ENCODE assay signal across 1 cellular context in the genomic region with DNA sequence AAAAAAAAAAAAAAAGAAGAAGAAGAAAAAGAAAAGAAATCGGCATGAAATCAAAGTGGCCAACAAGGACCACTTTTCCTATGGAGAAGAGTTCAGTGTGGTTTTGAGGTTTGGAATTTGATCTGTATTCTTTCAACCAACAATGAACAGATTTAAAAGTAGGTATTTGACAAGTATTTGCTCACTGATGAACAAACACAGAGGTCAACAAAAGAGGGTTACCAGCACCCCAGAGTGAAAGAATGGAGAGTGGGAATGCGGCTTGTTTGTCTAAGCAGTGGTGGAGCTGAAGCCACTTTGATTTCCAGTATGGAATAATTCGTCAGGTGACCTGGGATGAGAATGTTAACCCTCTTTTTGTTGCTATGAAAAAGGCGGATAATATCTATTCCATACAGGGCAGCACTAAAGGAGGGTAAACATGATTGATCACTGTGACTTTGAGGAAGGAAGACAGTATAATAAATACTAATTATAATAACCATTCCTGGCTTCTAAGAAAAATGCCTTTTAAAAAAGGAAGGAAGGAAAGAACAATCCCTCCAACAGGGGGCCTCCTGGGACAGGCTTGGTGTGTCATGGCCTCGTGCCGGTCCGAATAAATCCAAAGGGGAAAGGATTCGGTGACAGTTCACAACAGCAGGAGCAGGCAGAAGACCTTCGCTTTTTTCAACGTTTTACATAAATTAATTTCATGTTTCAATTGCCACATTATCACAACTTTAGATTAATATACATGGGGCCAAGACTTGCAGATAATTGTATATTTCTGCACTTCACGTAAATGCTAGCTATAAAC.
TF ChIP-seq lines count a peak whose summit lies in the region.

No MANE protein-coding gene starts in this region.

TF ChIP-seq in HepG2, 621 proteins besides CTCF, POLR2A, EP300 and RAD21 (continued from another document):
- TF ChIP-seq, protein P1, sequence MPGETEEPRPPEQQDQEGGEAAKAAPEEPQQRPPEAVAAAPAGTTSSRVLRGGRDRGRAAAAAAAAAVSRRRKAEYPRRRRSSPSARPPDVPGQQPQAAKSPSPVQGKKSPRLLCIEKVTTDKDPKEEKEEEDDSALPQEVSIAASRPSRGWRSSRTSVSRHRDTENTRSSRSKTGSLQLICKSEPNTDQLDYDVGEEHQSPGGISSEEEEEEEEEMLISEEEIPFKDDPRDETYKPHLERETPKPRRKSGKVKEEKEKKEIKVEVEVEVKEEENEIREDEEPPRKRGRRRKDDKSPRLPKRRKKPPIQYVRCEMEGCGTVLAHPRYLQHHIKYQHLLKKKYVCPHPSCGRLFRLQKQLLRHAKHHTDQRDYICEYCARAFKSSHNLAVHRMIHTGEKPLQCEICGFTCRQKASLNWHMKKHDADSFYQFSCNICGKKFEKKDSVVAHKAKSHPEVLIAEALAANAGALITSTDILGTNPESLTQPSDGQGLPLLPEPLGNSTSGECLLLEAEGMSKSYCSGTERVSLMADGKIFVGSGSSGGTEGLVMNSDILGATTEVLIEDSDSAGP (CRISPR knock-in tag; IDR thresholded peaks at IDR 0.05; ENCODE audit: borderline replicate concordance) = no peak
- 0 out of 2 replicates have a peak, but pooled peaks have one; percentile 25 for TF ChIP-seq SP5 (CRISPR knock-in tag; IDR thresholded peaks at IDR 0.05; ENCODE audit: borderline replicate concordance, low read depth)
- no peak for TF ChIP-seq ZNF138 (CRISPR knock-in tag; IDR thresholded peaks at IDR 0.05; ENCODE audit: low read depth)
- TF ChIP-seq CREB1 (IDR thresholded peaks at IDR 0.05) = no peak
- peak; percentile 44; the same call in 1 of the 2 replicates for TF ChIP-seq CREB1 (CRISPR knock-in tag; IDR thresholded peaks at IDR 0.05)
- TF ChIP-seq ZNF652 (CRISPR knock-in tag; IDR thresholded peaks at IDR 0.05; ENCODE audit: borderline replicate concordance, low read depth) = 0 out of 2 replicates have a peak, but pooled peaks have one; percentile 23
- TF ChIP-seq NR2F1 (CRISPR knock-in tag; IDR thresholded peaks at IDR 0.05) = peak; percentile 65 to 87
- TF ChIP-seq BHLHE40 (IDR thresholded peaks at IDR 0.05; ENCODE audit: low read length) = peak; percentile 44; the same call in 1 of the 2 replicates
- TF ChIP-seq GFI1 (CRISPR knock-in tag; IDR thresholded peaks at IDR 0.05; ENCODE audit: borderline replicate concordance) = peak; percentile 99
- TF ChIP-seq KLF13 (CRISPR knock-in tag; IDR thresholded peaks at IDR 0.05) = no peak
- peak; percentile 63; the same call in 1 of the 2 replicates for TF ChIP-seq NFIC (IDR thresholded peaks at IDR 0.05; ENCODE audit: low read length)
- peak; percentile 83; the same call in 1 of the 2 replicates for TF ChIP-seq RCOR2 (CRISPR knock-in tag; IDR thresholded peaks at IDR 0.05)
- TF ChIP-seq ZNF343 (CRISPR knock-in tag; IDR thresholded peaks at IDR 0.05) = no peak
- peak; percentile 80 for TF ChIP-seq NCOA2 (CRISPR knock-in tag; IDR thresholded peaks at IDR 0.05)
- TF ChIP-seq HDAC2 (CRISPR knock-in tag; IDR thresholded peaks at IDR 0.05) = peak; percentile 82
- no peak for TF ChIP-seq RBAK (CRISPR knock-in tag; IDR thresholded peaks at IDR 0.05)
- 0 out of 2 replicates have a peak, but pooled peaks have one; percentile 6 for TF ChIP-seq ARNT2 (CRISPR knock-in tag; IDR thresholded peaks at IDR 0.05; ENCODE audit: low read depth)
- TF ChIP-seq, protein P2, sequence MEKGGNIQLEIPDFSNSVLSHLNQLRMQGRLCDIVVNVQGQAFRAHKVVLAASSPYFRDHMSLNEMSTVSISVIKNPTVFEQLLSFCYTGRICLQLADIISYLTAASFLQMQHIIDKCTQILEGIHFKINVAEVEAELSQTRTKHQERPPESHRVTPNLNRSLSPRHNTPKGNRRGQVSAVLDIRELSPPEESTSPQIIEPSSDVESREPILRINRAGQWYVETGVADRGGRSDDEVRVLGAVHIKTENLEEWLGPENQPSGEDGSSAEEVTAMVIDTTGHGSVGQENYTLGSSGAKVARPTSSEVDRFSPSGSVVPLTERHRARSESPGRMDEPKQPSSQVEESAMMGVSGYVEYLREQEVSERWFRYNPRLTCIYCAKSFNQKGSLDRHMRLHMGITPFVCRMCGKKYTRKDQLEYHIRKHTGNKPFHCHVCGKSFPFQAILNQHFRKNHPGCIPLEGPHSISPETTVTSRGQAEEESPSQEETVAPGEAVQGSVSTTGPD (CRISPR knock-in tag; IDR thresholded peaks at IDR 0.05) = no peak
- TF ChIP-seq SAP130 (CRISPR knock-in tag; IDR thresholded peaks at IDR 0.05; ENCODE audit: low read depth) = peak; percentile 38; the same call in 1 of the 2 replicates
- peak; percentile 72; the same call in 1 of the 2 replicates for TF ChIP-seq FOXA1 (IDR thresholded peaks at IDR 0.05)
- TF ChIP-seq FOXA1 (CRISPR knock-in tag; IDR thresholded peaks at IDR 0.05) = peak; percentile 87
- peak; percentile 69 for TF ChIP-seq FOXO1 (CRISPR knock-in tag; IDR thresholded peaks at IDR 0.05)
- TF ChIP-seq ZFP1 (CRISPR knock-in tag; IDR thresholded peaks at IDR 0.05) = no peak
- TF ChIP-seq, protein P3, sequence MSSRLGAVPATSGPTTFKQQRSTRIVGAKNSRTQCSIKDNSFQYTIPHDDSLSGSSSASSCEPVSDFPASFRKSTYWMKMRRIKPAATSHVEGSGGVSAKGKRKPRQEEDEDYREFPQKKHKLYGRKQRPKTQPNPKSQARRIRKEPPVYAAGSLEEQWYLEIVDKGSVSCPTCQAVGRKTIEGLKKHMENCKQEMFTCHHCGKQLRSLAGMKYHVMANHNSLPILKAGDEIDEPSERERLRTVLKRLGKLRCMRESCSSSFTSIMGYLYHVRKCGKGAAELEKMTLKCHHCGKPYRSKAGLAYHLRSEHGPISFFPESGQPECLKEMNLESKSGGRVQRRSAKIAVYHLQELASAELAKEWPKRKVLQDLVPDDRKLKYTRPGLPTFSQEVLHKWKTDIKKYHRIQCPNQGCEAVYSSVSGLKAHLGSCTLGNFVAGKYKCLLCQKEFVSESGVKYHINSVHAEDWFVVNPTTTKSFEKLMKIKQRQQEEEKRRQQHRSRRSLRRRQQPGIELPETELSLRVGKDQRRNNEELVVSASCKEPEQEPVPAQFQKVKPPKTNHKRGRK (CRISPR knock-in tag; IDR thresholded peaks at IDR 0.05) = no peak
- TF ChIP-seq SMAD1 (CRISPR knock-in tag; IDR thresholded peaks at IDR 0.05; ENCODE audit: borderline replicate concordance, low read depth) = no peak
- peak; percentile 70; the same call in 1 of the 2 replicates for TF ChIP-seq CBFB (CRISPR knock-in tag; IDR thresholded peaks at IDR 0.05)
- TF ChIP-seq, protein P4, sequence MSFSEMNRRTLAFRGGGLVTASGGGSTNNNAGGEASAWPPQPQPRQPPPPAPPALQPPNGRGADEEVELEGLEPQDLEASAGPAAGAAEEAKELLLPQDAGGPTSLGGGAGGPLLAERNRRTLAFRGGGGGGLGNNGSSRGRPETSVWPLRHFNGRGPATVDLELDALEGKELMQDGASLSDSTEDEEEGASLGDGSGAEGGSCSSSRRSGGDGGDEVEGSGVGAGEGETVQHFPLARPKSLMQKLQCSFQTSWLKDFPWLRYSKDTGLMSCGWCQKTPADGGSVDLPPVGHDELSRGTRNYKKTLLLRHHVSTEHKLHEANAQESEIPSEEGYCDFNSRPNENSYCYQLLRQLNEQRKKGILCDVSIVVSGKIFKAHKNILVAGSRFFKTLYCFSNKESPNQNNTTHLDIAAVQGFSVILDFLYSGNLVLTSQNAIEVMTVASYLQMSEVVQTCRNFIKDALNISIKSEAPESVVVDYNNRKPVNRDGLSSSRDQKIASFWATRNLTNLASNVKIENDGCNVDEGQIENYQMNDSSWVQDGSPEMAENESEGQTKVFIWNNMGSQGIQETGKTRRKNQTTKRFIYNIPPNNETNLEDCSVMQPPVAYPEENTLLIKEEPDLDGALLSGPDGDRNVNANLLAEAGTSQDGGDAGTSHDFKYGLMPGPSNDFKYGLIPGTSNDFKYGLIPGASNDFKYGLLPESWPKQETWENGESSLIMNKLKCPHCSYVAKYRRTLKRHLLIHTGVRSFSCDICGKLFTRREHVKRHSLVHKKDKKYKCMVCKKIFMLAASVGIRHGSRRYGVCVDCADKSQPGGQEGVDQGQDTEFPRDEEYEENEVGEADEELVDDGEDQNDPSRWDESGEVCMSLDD (CRISPR knock-in tag; IDR thresholded peaks at IDR 0.05; ENCODE audit: borderline replicate concordance) = peak; percentile 91
- peak; percentile 30; the same call in 1 of the 2 replicates for TF ChIP-seq REPIN1 (CRISPR knock-in tag; IDR thresholded peaks at IDR 0.05; ENCODE audit: borderline replicate concordance, low read depth)
- TF ChIP-seq, protein P5, sequence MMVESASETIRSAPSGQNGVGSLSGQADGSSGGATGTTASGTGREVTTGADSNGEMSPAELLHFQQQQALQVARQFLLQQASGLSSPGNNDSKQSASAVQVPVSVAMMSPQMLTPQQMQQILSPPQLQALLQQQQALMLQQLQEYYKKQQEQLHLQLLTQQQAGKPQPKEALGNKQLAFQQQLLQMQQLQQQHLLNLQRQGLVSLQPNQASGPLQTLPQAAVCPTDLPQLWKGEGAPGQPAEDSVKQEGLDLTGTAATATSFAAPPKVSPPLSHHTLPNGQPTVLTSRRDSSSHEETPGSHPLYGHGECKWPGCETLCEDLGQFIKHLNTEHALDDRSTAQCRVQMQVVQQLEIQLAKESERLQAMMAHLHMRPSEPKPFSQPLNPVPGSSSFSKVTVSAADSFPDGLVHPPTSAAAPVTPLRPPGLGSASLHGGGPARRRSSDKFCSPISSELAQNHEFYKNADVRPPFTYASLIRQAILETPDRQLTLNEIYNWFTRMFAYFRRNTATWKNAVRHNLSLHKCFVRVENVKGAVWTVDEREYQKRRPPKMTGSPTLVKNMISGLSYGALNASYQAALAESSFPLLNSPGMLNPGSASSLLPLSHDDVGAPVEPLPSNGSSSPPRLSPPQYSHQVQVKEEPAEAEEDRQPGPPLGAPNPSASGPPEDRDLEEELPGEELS (CRISPR knock-in tag; IDR thresholded peaks at IDR 0.05) = peak; percentile 65
- peak; percentile 99 for TF ChIP-seq HMG20B (CRISPR knock-in tag; conservative IDR thresholded peaks at IDR 0.05)
- TF ChIP-seq ZNF253 (CRISPR knock-in tag; IDR thresholded peaks at IDR 0.05; ENCODE audit: borderline replicate concordance) = no peak
- no peak for TF ChIP-seq NFIB (CRISPR knock-in tag; IDR thresholded peaks at IDR 0.05; ENCODE audit: borderline replicate concordance)
- TF ChIP-seq, protein P6, sequence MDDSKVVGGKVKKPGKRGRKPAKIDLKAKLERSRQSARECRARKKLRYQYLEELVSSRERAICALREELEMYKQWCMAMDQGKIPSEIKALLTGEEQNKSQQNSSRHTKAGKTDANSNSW (CRISPR knock-in tag; IDR thresholded peaks at IDR 0.05; ENCODE audit: borderline replicate concordance) = no peak
- TF ChIP-seq BCL6 (CRISPR knock-in tag; IDR thresholded peaks at IDR 0.05) = peak; percentile 75
- TF ChIP-seq NONO (IDR thresholded peaks at IDR 0.05) = no peak
- TF ChIP-seq NONO (CRISPR knock-in tag; conservative IDR thresholded peaks at IDR 0.05) = no peak; the same call in 1 of the 2 replicates
- TF ChIP-seq HMG20A (CRISPR knock-in tag; IDR thresholded peaks at IDR 0.05; ENCODE audit: borderline replicate concordance) = peak; percentile 92
- peak; percentile 61 for TF ChIP-seq RARA (CRISPR knock-in tag; IDR thresholded peaks at IDR 0.05)
- TF ChIP-seq, protein P7, sequence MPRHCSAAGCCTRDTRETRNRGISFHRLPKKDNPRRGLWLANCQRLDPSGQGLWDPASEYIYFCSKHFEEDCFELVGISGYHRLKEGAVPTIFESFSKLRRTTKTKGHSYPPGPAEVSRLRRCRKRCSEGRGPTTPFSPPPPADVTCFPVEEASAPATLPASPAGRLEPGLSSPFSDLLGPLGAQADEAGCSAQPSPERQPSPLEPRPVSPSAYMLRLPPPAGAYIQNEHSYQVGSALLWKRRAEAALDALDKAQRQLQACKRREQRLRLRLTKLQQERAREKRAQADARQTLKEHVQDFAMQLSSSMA (CRISPR knock-in tag; IDR thresholded peaks at IDR 0.05) = no peak
- peak; percentile 51 for TF ChIP-seq HDAC1 (CRISPR knock-in tag; IDR thresholded peaks at IDR 0.05)
- TF ChIP-seq, protein P8, sequence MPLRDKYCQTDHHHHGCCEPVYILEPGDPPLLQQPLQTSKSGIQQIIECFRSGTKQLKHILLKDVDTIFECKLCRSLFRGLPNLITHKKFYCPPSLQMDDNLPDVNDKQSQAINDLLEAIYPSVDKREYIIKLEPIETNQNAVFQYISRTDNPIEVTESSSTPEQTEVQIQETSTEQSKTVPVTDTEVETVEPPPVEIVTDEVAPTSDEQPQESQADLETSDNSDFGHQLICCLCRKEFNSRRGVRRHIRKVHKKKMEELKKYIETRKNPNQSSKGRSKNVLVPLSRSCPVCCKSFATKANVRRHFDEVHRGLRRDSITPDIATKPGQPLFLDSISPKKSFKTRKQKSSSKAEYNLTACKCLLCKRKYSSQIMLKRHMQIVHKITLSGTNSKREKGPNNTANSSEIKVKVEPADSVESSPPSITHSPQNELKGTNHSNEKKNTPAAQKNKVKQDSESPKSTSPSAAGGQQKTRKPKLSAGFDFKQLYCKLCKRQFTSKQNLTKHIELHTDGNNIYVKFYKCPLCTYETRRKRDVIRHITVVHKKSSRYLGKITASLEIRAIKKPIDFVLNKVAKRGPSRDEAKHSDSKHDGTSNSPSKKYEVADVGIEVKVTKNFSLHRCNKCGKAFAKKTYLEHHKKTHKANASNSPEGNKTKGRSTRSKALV (CRISPR knock-in tag; IDR thresholded peaks at IDR 0.05) = no peak
- TF ChIP-seq SMC3 (IDR thresholded peaks at IDR 0.05; ENCODE audit: low read length) = peak; percentile 24; the same call in 1 of the 2 replicates
